In the genomic region with DNA sequence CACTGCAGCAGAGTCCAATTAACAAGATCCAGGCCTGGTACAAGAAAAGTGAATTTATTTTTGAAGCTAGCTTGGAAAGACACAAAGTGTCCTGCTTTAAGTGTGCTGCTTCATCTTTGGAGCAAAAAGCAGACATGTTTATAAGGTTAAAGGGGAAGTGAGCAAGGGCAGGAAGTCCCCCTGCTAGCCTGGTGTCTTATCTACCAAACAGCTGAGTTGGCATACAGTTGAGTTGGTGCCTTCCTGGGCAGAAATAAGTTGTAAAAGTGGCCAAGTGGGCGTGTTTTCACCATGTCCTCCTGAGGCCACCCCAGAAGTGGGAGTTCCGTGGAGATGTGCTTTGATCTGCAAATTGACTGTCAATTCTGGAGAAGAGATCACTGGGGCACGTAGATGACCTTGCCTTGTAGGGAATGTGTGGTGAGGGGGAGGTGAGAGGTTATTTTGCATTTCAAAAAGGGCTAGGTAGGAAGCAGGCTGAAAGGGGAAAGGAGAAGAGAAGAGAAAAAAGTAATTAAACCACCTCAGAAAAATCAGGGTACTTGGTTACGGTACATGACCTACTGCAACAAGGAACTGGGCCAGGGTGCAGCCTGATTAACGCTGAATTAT, we compare ENCODE assay signal across 17 cellular contexts. TPM values are rescaled to one million over a fixed set of nuclear protein-coding genes. Genes with fewer than 3 reads are reported as not detected.
A peak's percentile ranks its signal among the peaks of the same experiment; 100 is the strongest.
DNase-seq lines count a peak whose midpoint lies in the region; ATAC-seq, FAIRE-seq and TF ChIP-seq lines count a peak whose summit lies in the region.
"Had no signal": no experiment of that assay in that cellular context is flagged by ENCODE, and none has a peak within 500 bp of the region (broad histone marks: within the 10 kb centered on the region; RNA-seq: fewer than 3 reads in every experiment).

No MANE protein-coding gene starts in this region.

- no peak overlapping the region for H3K18ac ChIP-seq in neuronal stem cell (ENCODE audit: low read length)

- H3K27me3 ChIP-seq in GM23338 (ENCODE audit: insufficient read depth) = no peaks in the 10 kb centered on the region
- no peaks in the 10 kb centered on the region for H3K27me3 ChIP-seq in endothelial cell of umbilical vein (ENCODE audit: control insufficient read depth in 2 of 2, insufficient read depth in 2 of 2, low read length in 2 of 2)
- no peaks in the 10 kb centered on the region for H3K27me3 ChIP-seq in neuronal stem cell (ENCODE audit: control insufficient read depth in 3 of 3, insufficient read depth in 3 of 3, low read depth in 1 of 3, low read length in 3 of 3)
- no peaks in the 10 kb centered on the region for H3K27me3 ChIP-seq in ovary
- no peaks in the 10 kb centered on the region for H3K27me3 ChIP-seq in smooth muscle cell (ENCODE audit: low read depth)
- H3K27me3 ChIP-seq: dorsolateral prefrontal cortex, uterus had no signal

- POLR2A ChIA-PET in endothelial cell of umbilical vein (lab: Charles Lee) = no interaction called here

- CTCF ChIA-PET in endothelial cell of umbilical vein (lab: Charles Lee) = no interaction called here

- H3K36me3 ChIP-seq in GM23338 (ENCODE audit: insufficient read depth) (no peaks in the 10 kb centered on the region), endothelial cell of umbilical vein (ENCODE audit: control insufficient read depth in 2 of 2, extremely low read depth in 1 of 2, insufficient read depth in 2 of 2, low read length in 2 of 2) (no peaks in the 10 kb centered on the region), neuronal stem cell (replicated peaks in 1 of 2; ENCODE audit: control insufficient read depth in 2 of 2, insufficient read depth in 2 of 2, low read length in 2 of 2) (no peaks in the 10 kb centered on the region), ovary (no peaks in the 10 kb centered on the region), smooth muscle cell (ENCODE audit: low read depth) (no peaks in the 10 kb centered on the region)
- H3K36me3 ChIP-seq: uterus had no signal

- H3K4me2 ChIP-seq in GM23338 (peak overlapping the region; percentile 47; the same call in 1 of the 2 replicates), endothelial cell of umbilical vein (ENCODE audit: insufficient read depth, low read length) (no peak overlapping the region), neuronal stem cell (ENCODE audit: insufficient read depth, low read length, poor library complexity, severe bottlenecking) (no peak overlapping the region), smooth muscle cell (no peak overlapping the region)

- peak; percentile 86 for ATAC-seq in GM23338
- ATAC-seq: activated T-helper 17 cell treated with anti-CD3 and anti-CD28 coated beads, Interleukin-2, amount 50 U/mL, for 72 hours; natural killer cell had no signal

- H4K91ac ChIP-seq in neuronal stem cell (ENCODE audit: low read depth, low read length, poor library complexity) = no peak overlapping the region

- H4K8ac ChIP-seq in neuronal stem cell (ENCODE audit: low read depth, low read length) = no peak overlapping the region

- no peak for TF ChIP-seq EP300 in ovary (IDR thresholded peaks at IDR 0.05)

- H3K9me3 Mint-ChIP-seq in GM23338 = peaks cover 3% of the 10 kb centered on the region; the same call in 2 of the 3 replicates
- no peaks in the 10 kb centered on the region for H3K9me3 Mint-ChIP-seq in T-helper 2 cell treated with Interferon-gamma antibody and Interleukin-4, amounts not matched to agents 5 μg/mL and 100 μg/mL, for 36 hours
- H3K9me3 Mint-ChIP-seq: activated CD4-positive, alpha-beta T cell treated with anti-CD3 and anti-CD28 coated beads, Interleukin-2, amount 10 ng/mL, durations not matched to agents 24 days and 14 days; activated T-helper 17 cell treated with anti-CD3 and anti-CD28 coated beads, Interleukin-2, amount 50 U/mL, for 72 hours; natural killer cell had no signal

- H4K20me1 ChIP-seq in GM23338 (replicated peaks; ENCODE audit: insufficient read depth) (no peaks in the 10 kb centered on the region), endothelial cell of umbilical vein (replicated peaks; ENCODE audit: control insufficient read depth, extremely low read depth, insufficient read depth, low read length) (no peaks in the 10 kb centered on the region), smooth muscle cell (ENCODE audit: low read depth) (no peaks in the 10 kb centered on the region)

- H3K27ac Mint-ChIP-seq in GM23338 = peak overlapping the region; percentile 7
- no peak overlapping the region for H3K27ac Mint-ChIP-seq in T-helper 2 cell treated with Interferon-gamma antibody and Interleukin-4, amounts not matched to agents 5 μg/mL and 100 μg/mL, for 36 hours
- H3K27ac Mint-ChIP-seq: activated CD4-positive, alpha-beta T cell treated with anti-CD3 and anti-CD28 coated beads, Interleukin-2, amount 10 ng/mL, durations not matched to agents 24 days and 14 days; activated T-helper 17 cell treated with anti-CD3 and anti-CD28 coated beads, Interleukin-2, amount 50 U/mL, for 72 hours; natural killer cell had no signal

- DNase-seq in GM23338 (ENCODE audit: low spot score) (peak; percentile 30), NOMO-1 treated with DMSO at 0.1 percent for 48 hours (lab: John Stamatoyannopoulos, UW; ENCODE audit: unreplicated experiment) (peak; percentile 38), endothelial cell of umbilical vein (ENCODE audit: low read depth, low spot score) (no peak), mucosa of gallbladder (ENCODE audit: low spot score) (peak; percentile 13), neuronal stem cell (ENCODE audit: low spot score) (no peak), ovary (no peak), smooth muscle cell (lab: John Stamatoyannopoulos, UW; ENCODE audit: unreplicated experiment) (no peak)
- DNase-seq in T-helper 2 cell treated with Interferon-gamma antibody and Interleukin-4, amounts not matched to agents 5 μg/mL and 100 μg/mL, for 36 hours (ENCODE audit: low spot score) = no peak
- DNase-seq: activated CD4-positive, alpha-beta T cell treated with anti-CD3 and anti-CD28 coated beads, Interleukin-2, amount 10 ng/mL, durations not matched to agents 24 days and 14 days; C1 segment of cervical spinal cord; dorsolateral prefrontal cortex; kidney; natural killer cell; NCI-H1092 treated with DMSO at 0.1 percent for 48 hours; stimulated activated CD4-positive, alpha-beta T cell treated with anti-CD3 and anti-CD28 coated beads, Interleukin-2, amount 100 ng/mL, for 48 hours; uterus had no signal

- no peak for FAIRE-seq in endothelial cell of umbilical vein (lab: Jason Lieb, UNC)
- FAIRE-seq: kidney had no signal

- 0 out of 3 replicates have a peak, but pooled peaks cover 3% of the 10 kb centered on the region for H3K36me3 Mint-ChIP-seq in GM23338 (ENCODE audit: low read depth)
- H3K36me3 Mint-ChIP-seq in T-helper 2 cell treated with Interferon-gamma antibody and Interleukin-4, amounts not matched to agents 5 μg/mL and 100 μg/mL, for 36 hours (ENCODE audit: low read depth) = no peaks in the 10 kb centered on the region
- H3K36me3 Mint-ChIP-seq: natural killer cell had no signal

- H3K79me1 ChIP-seq in neuronal stem cell (ENCODE audit: low read depth, low read length) = no peaks in the 10 kb centered on the region

- no peak overlapping the region for H3K4ac ChIP-seq in neuronal stem cell (ENCODE audit: low read length)

- no peak for TF ChIP-seq CTCF in GM23338 (conservative IDR thresholded peaks at IDR 0.05; ENCODE audit: low read depth in 2 of 2)
- no peak for TF ChIP-seq CTCF in endothelial cell of umbilical vein (IDR thresholded peaks at IDR 0.05; ENCODE audit: extremely low read depth in 1 of 2, insufficient read depth in 1 of 2, low read depth in 1 of 2, low read length in 2 of 2)
- TF ChIP-seq CTCF in ovary (IDR thresholded peaks at IDR 0.05) = no peak
- no peak for TF ChIP-seq CTCF in smooth muscle cell (IDR thresholded peaks at IDR 0.05; ENCODE audit: borderline replicate concordance, insufficient read depth, poor library complexity, severe bottlenecking)

- H3K4me3 Mint-ChIP-seq in GM23338 = peak overlapping the region; percentile 0; the same call in 1 of the 3 replicates
- no peak overlapping the region for H3K4me3 Mint-ChIP-seq in T-helper 2 cell treated with Interferon-gamma antibody and Interleukin-4, amounts not matched to agents 5 μg/mL and 100 μg/mL, for 36 hours
- H3K4me3 Mint-ChIP-seq: activated CD4-positive, alpha-beta T cell treated with anti-CD3 and anti-CD28 coated beads, Interleukin-2, amount 10 ng/mL, durations not matched to agents 24 days and 14 days; activated T-helper 17 cell treated with anti-CD3 and anti-CD28 coated beads, Interleukin-2, amount 50 U/mL, for 72 hours; natural killer cell had no signal

- no peak overlapping the region for H2BK120ac ChIP-seq in neuronal stem cell (ENCODE audit: low read depth, low read length)

- H3K27me3 Mint-ChIP-seq in GM23338 (ENCODE audit: insufficient read depth, low read depth, poor library complexity) = peaks cover 8% of the 10 kb centered on the region
- peaks cover 6% of the 10 kb centered on the region for H3K27me3 Mint-ChIP-seq in T-helper 2 cell treated with Interferon-gamma antibody and Interleukin-4, amounts not matched to agents 5 μg/mL and 100 μg/mL, for 36 hours (ENCODE audit: low read depth)
- H3K27me3 Mint-ChIP-seq: activated CD4-positive, alpha-beta T cell treated with anti-CD3 and anti-CD28 coated beads, Interleukin-2, amount 10 ng/mL, durations not matched to agents 24 days and 14 days had no signal

- no CpG with 5 or more reads among the region's 5 CpGs for WGBS in neuronal stem cell (ENCODE audit: extremely low coverage in 2 of 2, insufficient read length in 2 of 2, insufficient replicate concordance in 1 of 2), 2 donors
- WGBS in ovary, 3 donors = 32 to 39% (median 39%) methylated on average over 5 of the region's 5 CpGs
- WGBS in smooth muscle cell (ENCODE audit: low lambda C conversion rate) = 62% methylated on average over 5 of the region's 5 CpGs

- no peak overlapping the region for H3K23ac ChIP-seq in neuronal stem cell (ENCODE audit: low read depth, low read length, poor library complexity)

- no peak overlapping the region for H2BK5ac ChIP-seq in neuronal stem cell (ENCODE audit: low read length)

- peaks cover 27% of the 10 kb centered on the region for H3K9me2 ChIP-seq in GM23338 (ENCODE audit: insufficient read depth)

- no peaks in the 10 kb centered on the region for H3K9me1 ChIP-seq in endothelial cell of umbilical vein (replicated peaks; ENCODE audit: control insufficient read depth, extremely low read depth, insufficient read depth, low read length)

- H2BK15ac ChIP-seq in neuronal stem cell (ENCODE audit: low read length) = no peak overlapping the region

- dilution Hi-C loops in endothelial cell of umbilical vein (cut with MboI; ENCODE audit: extremely low pct_ligation_motif_present, low sequenced_read_pairs) = no loop called here

- BruUV-seq in endothelial cell of umbilical vein (replicated peaks; lab: Mats Ljungman, UMichigan) = no TSS peak

- TF ChIP-seq POLR2A in endothelial cell of umbilical vein (IDR thresholded peaks at IDR 0.05; ENCODE audit: low read depth, low read length) (no peak), ovary (IDR thresholded peaks at IDR 0.05) (no peak)

- intact Hi-C loops in endothelial cell of umbilical vein (cut with micrococcal nuclease) (no loop called here), ovary (cut with DNase I) (no loop called here)

- no peak overlapping the region for H2BK12ac ChIP-seq in neuronal stem cell (ENCODE audit: low read length)

- no peaks in the 10 kb centered on the region for H3F3A ChIP-seq in GM23338 (replicated peaks; ENCODE audit: low read depth)
- no peaks in the 10 kb centered on the region for H3F3A ChIP-seq in smooth muscle cell (ENCODE audit: low read depth)

- H3K79me2 ChIP-seq in GM23338 (replicated peaks; ENCODE audit: insufficient read depth) = no peaks in the 10 kb centered on the region
- H3K79me2 ChIP-seq in endothelial cell of umbilical vein (ENCODE audit: control insufficient read depth, insufficient read depth, low read length) = no peaks in the 10 kb centered on the region
- no peaks in the 10 kb centered on the region for H3K79me2 ChIP-seq in smooth muscle cell (ENCODE audit: low read depth)

- H3K9me3 ChIP-seq in endothelial cell of umbilical vein (replicated peaks; ENCODE audit: control insufficient read depth, insufficient read depth, low read length) (no peaks in the 10 kb centered on the region), neuronal stem cell (replicated peaks in 1 of 2; ENCODE audit: control insufficient read depth in 2 of 2, insufficient read depth in 1 of 2, low read depth in 1 of 2, low read length in 2 of 2) (no peaks in the 10 kb centered on the region), ovary (no peaks in the 10 kb centered on the region), smooth muscle cell (replicated peaks; ENCODE audit: low read depth) (no peaks in the 10 kb centered on the region)
- H3K9me3 ChIP-seq: uterus had no signal

- H3K14ac ChIP-seq in neuronal stem cell (ENCODE audit: low read length) = no peak overlapping the region

- H3K9ac ChIP-seq in endothelial cell of umbilical vein (replicated peaks; ENCODE audit: extremely low read depth, insufficient read depth, low read length) (no peak overlapping the region), neuronal stem cell (ENCODE audit: low read depth, low read length, poor library complexity) (no peak overlapping the region), smooth muscle cell (ENCODE audit: low read depth) (no peak overlapping the region)

- H2AK5ac ChIP-seq in neuronal stem cell (ENCODE audit: low read depth, low read length) = no peak overlapping the region

- H3K4me3 ChIP-seq in GM23338 = 0 out of 2 replicates have a peak overlapping the region, but pooled peaks have one; percentile 11
- no peak overlapping the region for H3K4me3 ChIP-seq in endothelial cell of umbilical vein (replicated peaks in 1 of 3; ENCODE audit: insufficient read depth in 1 of 3, low read depth in 1 of 3, low read length in 3 of 3)
- peak overlapping the region in 1 of 2 donors; percentile 44 for H3K4me3 ChIP-seq in neuronal stem cell (ENCODE audit: low read length in 2 of 2)
- no peak overlapping the region for H3K4me3 ChIP-seq in ovary
- no peak overlapping the region for H3K4me3 ChIP-seq in smooth muscle cell
- H3K4me3 ChIP-seq: uterus had no signal

- H3K4me1 ChIP-seq in GM23338 (ENCODE audit: insufficient read depth) (peaks cover 18% of the 10 kb centered on the region), endothelial cell of umbilical vein (ENCODE audit: control insufficient read depth, extremely low read depth, insufficient read depth, low read length) (peaks cover 12% of the 10 kb centered on the region), neuronal stem cell (ENCODE audit: control insufficient read depth in 2 of 2, insufficient read depth in 1 of 2, low read depth in 1 of 2, low read length in 2 of 2) (peaks cover 2 to 9% of the 10 kb centered on the region in 2 donors), ovary (ENCODE audit: insufficient read depth) (no peaks in the 10 kb centered on the region), smooth muscle cell (ENCODE audit: low read depth) (no peaks in the 10 kb centered on the region)
- H3K4me1 ChIP-seq: uterus had no signal

- H2AFZ ChIP-seq in GM23338 (peak overlapping the region; percentile 15; the same call in 1 of the 2 replicates), endothelial cell of umbilical vein (ENCODE audit: low read depth, low read length) (no peak overlapping the region), neuronal stem cell (ENCODE audit: low read length) (no peak overlapping the region), smooth muscle cell (ENCODE audit: low read depth) (no peak overlapping the region)

- peak overlapping the region; percentile 51; the same call in 1 of the 2 replicates for H3K27ac ChIP-seq in GM23338 (ENCODE audit: low read depth)
- peak overlapping the region; percentile 10 for H3K27ac ChIP-seq in endothelial cell of umbilical vein (ENCODE audit: insufficient read depth, low read depth, low read length)
- no peak overlapping the region for H3K27ac ChIP-seq in neuronal stem cell (replicated peaks; ENCODE audit: low read length)
- no peak overlapping the region for H3K27ac ChIP-seq in ovary
- H3K27ac ChIP-seq in smooth muscle cell (ENCODE audit: low read depth) = no peak overlapping the region
- H3K27ac ChIP-seq: uterus had no signal

- peaks cover 35% of the 10 kb centered on the region for H3K4me1 Mint-ChIP-seq in GM23338
- peaks cover 3% of the 10 kb centered on the region for H3K4me1 Mint-ChIP-seq in T-helper 2 cell treated with Interferon-gamma antibody and Interleukin-4, amounts not matched to agents 5 μg/mL and 100 μg/mL, for 36 hours (ENCODE audit: low read depth)
- H3K4me1 Mint-ChIP-seq: activated CD4-positive, alpha-beta T cell treated with anti-CD3 and anti-CD28 coated beads, Interleukin-2, amount 10 ng/mL, durations not matched to agents 24 days and 14 days had no signal

RNA-seq across cellular contexts. Expression of a gene that starts 38.3 kb away (rescaled TPM):
- 44.5 and 71.0 TPM in 2 replicates for total RNA-seq in GM23338 (2014; rRNA removed; shearing (Covaris generic))
- polyA plus RNA-seq in GM23338 (2016; fragmentation: Nextera tagmentation; extraction: Ambion mirVana) = 817 and 832 TPM in 2 replicates
- 134 and 136 TPM in 2 replicates for total RNA-seq in endothelial cell of umbilical vein
- polyA plus RNA-seq in endothelial cell of umbilical vein = 40.8 and 43.9 TPM in 2 replicates
- 84.9 and 96.8 TPM in 2 replicates for polyA plus RNA-seq in endothelial cell of umbilical vein (2011; cell fraction: cytosol; rRNA removed)
- 41.5 and 42.1 TPM in 2 replicates for polyA plus RNA-seq in endothelial cell of umbilical vein (2011; cell fraction: nucleus; rRNA removed)
- polyA plus RNA-seq in endothelial cell of umbilical vein (2012) = 213 and 303 TPM in 2 replicates
- polyA minus RNA-seq in endothelial cell of umbilical vein = 112 and 134 TPM in 2 replicates
- polyA minus RNA-seq in endothelial cell of umbilical vein (2011; cell fraction: cytosol; rRNA and poly(A)+ RNA removed) = 30.7 TPM
- polyA minus RNA-seq in endothelial cell of umbilical vein (2011; cell fraction: nucleus; rRNA and poly(A)+ RNA removed) = 14.8 and 18.6 TPM in 2 replicates
- total RNA-seq in mucosa of gallbladder = 104 TPM
- 276 TPM for polyA plus RNA-seq in neuronal stem cell (2013, experiment 1 of 2)
- polyA plus RNA-seq in neuronal stem cell (2013, experiment 2 of 2) = 269 TPM
- total RNA-seq in ovary = 100 to 1,000 TPM in 2 of 7 donors, 10 to 100 TPM in 5; 17.0 to 126 (median 94.0) TPM
- polyA plus RNA-seq in ovary = 100 to 1,000 TPM in 1 of 2 donors, 10 to 100 TPM in 1; 40.1 to 139 TPM
- 20.3 and 29.9 TPM in 2 replicates for total RNA-seq in smooth muscle cell
- polyA plus RNA-seq in smooth muscle cell = 355 and 390 TPM in 2 replicates

Comparison
In these comparisons a context has a peak if more than half of its experiments do, and no peak if none do; other contexts are left out.
1. DNase-seq: peak in GM23338 (single experiment), NOMO-1 treated with DMSO at 0.1 percent for 48 hours (single experiment) and mucosa of gallbladder (single experiment); none in endothelial cell of umbilical vein (single experiment), T-helper 2 cell treated with Interferon-gamma antibody and Interleukin-4, amounts not matched to agents 5 μg/mL and 100 μg/mL, for 36 hours (single experiment), neuronal stem cell (single experiment), ovary (0 of 5) and smooth muscle cell (single experiment).
2. H3K27ac ChIP-seq: peak in GM23338 (single experiment) and endothelial cell of umbilical vein (single experiment); none in neuronal stem cell (single experiment), ovary (0 of 2) and smooth muscle cell (single experiment).